ENCODE assay signal across 10 cellular contexts in genomic region chr20:1964659-1965405, GRCh38. TPM values are rescaled to one million over a fixed set of nuclear protein-coding genes. Genes with fewer than 3 reads are reported as not detected.
DNase-seq lines count a peak whose midpoint lies in the region; TF ChIP-seq lines count a peak whose summit lies in the region.
"Had no signal": no experiment of that assay in that cellular context is flagged by ENCODE, and none has a peak within 500 bp of the region (broad histone marks: within the 10 kb centered on the region; RNA-seq: fewer than 3 reads in every experiment).

No MANE protein-coding gene starts in this region.

- CTCF ChIA-PET in PC-9 (lab: Charles Lee) = no interaction called here

- H3K27ac ChIP-seq in brain microvascular endothelial cell (no peak overlapping the region), osteoblast (ENCODE audit: low read depth, low read length) (no peak overlapping the region), PC-9 (no peak overlapping the region)

- H3K36me3 ChIP-seq in brain microvascular endothelial cell (replicated peaks) (no peaks in the 10 kb centered on the region), osteoblast (ENCODE audit: insufficient read depth, low read length) (no peaks in the 10 kb centered on the region), PC-9 (ENCODE audit: low read depth) (no peaks in the 10 kb centered on the region)

- in situ Hi-C loops in brain microvascular endothelial cell (cut with HindIII; ENCODE audit: low pct_ligation_motif_present, low sequenced_read_pairs) = no loop called here

- DNase-seq in ELF-1 (ENCODE audit: low read depth, low spot score) (peak; percentile 36), NCI-H2227 (lab: John Stamatoyannopoulos, UW; ENCODE audit: unreplicated experiment) (peak; percentile 41), brain microvascular endothelial cell (no peak), osteoblast (ENCODE audit: insufficient read length, low spot score, missing footprints) (no peak), cortex of kidney (lab: John Stamatoyannopoulos, UW) (no peak), AG20443 (ENCODE audit: low spot score) (no peak), kidney glomerular epithelial cell (lab: John Stamatoyannopoulos, UW) (no peak), PC-9 (no peak)

- no TSS peak for BruUV-seq in PC-9 (replicated peaks; lab: Mats Ljungman, UMichigan)

- H3K4me1 ChIP-seq in osteoblast (ENCODE audit: insufficient read depth, low read length) (peaks cover 4% of the 10 kb centered on the region), PC-9 (replicated peaks; ENCODE audit: insufficient read depth) (no peaks in the 10 kb centered on the region)

- peak overlapping the region; percentile 61 for H3K4me2 ChIP-seq in osteoblast (ENCODE audit: insufficient read depth, low read length)
- H3K4me2 ChIP-seq in PC-9 = no peak overlapping the region

- POLR2A ChIA-PET in PC-9 (lab: Charles Lee; ENCODE audit: unreplicated experiment) = interaction anchor here (0.6 kb wide), 1 partner anchor 241 kb away, joined by 24 read pairs; no protein-coding TSS in a partner anchor

- TF ChIP-seq CTCF in brain microvascular endothelial cell (IDR thresholded peaks at IDR 0.05; ENCODE audit: low read depth, low read length, missing control alignments) = peak; percentile 36
- no peak for TF ChIP-seq CTCF in osteoblast (IDR thresholded peaks at IDR 0.05; ENCODE audit: extremely low read depth, low read depth, low read length)
- TF ChIP-seq CTCF in PC-9 (conservative IDR thresholded peaks at IDR 0.05) = no peak

- H4K20me1 ChIP-seq in osteoblast (ENCODE audit: insufficient read depth, low read length) (no peaks in the 10 kb centered on the region), PC-9 (ENCODE audit: insufficient read depth) (no peaks in the 10 kb centered on the region)

- H3F3A ChIP-seq in PC-9 (ENCODE audit: insufficient read depth, low read depth) = no peaks in the 10 kb centered on the region

- no peaks in the 10 kb centered on the region for H3K9me3 ChIP-seq in osteoblast (ENCODE audit: low read depth, low read length)
- H3K9me3 ChIP-seq in PC-9 (ENCODE audit: insufficient read depth, low read depth) = no peaks in the 10 kb centered on the region

- H3K79me2 ChIP-seq in osteoblast (ENCODE audit: insufficient read depth, low read length) (no peaks in the 10 kb centered on the region), PC-9 (ENCODE audit: low read depth) (no peaks in the 10 kb centered on the region)

- no peaks in the 10 kb centered on the region for H3K9me2 ChIP-seq in PC-9 (ENCODE audit: insufficient read depth)

- intact Hi-C loops in PC-9 (cut with micrococcal nuclease; ENCODE audit: unreplicated experiment) = loop anchor here (1.0 to 5.0 kb wide), 3 partner anchors 163 to 487 kb away; no protein-coding TSS in a partner anchor

- H3K4me3 ChIP-seq in brain microvascular endothelial cell (ENCODE audit: low read depth, low read length) (no peak overlapping the region), osteoblast (ENCODE audit: insufficient read depth, low read length) (no peak overlapping the region), PC-9 (no peak overlapping the region)

- H2AFZ ChIP-seq in osteoblast (ENCODE audit: low read length) (peak overlapping the region; percentile 1), PC-9 (no peak overlapping the region)

- H3K27me3 ChIP-seq in brain microvascular endothelial cell (replicated peaks) = peaks cover 3% of the 10 kb centered on the region
- peaks cover 69% of the 10 kb centered on the region for H3K27me3 ChIP-seq in osteoblast (ENCODE audit: insufficient read depth, low read length)
- peaks cover 67% of the 10 kb centered on the region for H3K27me3 ChIP-seq in PC-9 (ENCODE audit: insufficient read depth, low read depth)

RNA-seq across cellular contexts. Expression of gene PDYN, which starts 29.0 kb away (rescaled TPM):
- not detected in 2 replicates for total RNA-seq in osteoblast
- total RNA-seq in PC-9 (2021) = not detected in 2 replicates
- total RNA-seq: G401; T-helper 2 cell treated with Interferon-gamma antibody and Interleukin-4, amounts not matched to agents 100 ng/mL and 5 ng/mL, for 36 hours had no signal

Comparison
In these comparisons a context has a peak if more than half of its experiments do, and no peak if none do; other contexts are left out.
1. DNase-seq: peak in ELF-1 (single experiment) and NCI-H2227 (single experiment); none in brain microvascular endothelial cell (single experiment), osteoblast (single experiment), cortex of kidney (single experiment), AG20443 (single experiment), kidney glomerular epithelial cell (single experiment) and PC-9 (0 of 2).